Comparison of ENCODE assay signal across 22 cellular contexts in genomic region chr1:211559222-211560010, GRCh38. TPM values are rescaled to one million over a fixed set of nuclear protein-coding genes. Genes with fewer than 3 reads are reported as not detected.
DNase-seq lines count a peak whose midpoint lies in the region; ATAC-seq and TF ChIP-seq lines count a peak whose summit lies in the region.
"Had no signal": no experiment of that assay in that cellular context is flagged by ENCODE, and none has a peak within 500 bp of the region (broad histone marks: within the 10 kb centered on the region; RNA-seq: fewer than 3 reads in every experiment).

No MANE protein-coding gene starts in this region.

- POLR2A ChIA-PET in HEK293 (lab: Yijun Ruan, JAX): no interaction called here
- POLR2A ChIA-PET in activated CD8-positive, alpha-beta T cell treated with anti-CD3 and anti-CD28 coated beads, Interleukin-2, amount 10 ng/mL, durations not matched to agents 7 days and 5 days (lab: Charles Lee): no interaction called here

- H3K18ac ChIP-seq in trophoblast cell (ENCODE audit: low read length): no peak overlapping the region

- H3K4me3 Mint-ChIP-seq in activated CD8-positive, alpha-beta T cell treated with anti-CD3 and anti-CD28 coated beads, Interleukin-2, amount 10 ng/mL, durations not matched to agents 7 days and 5 days: no peak overlapping the region
- H3K4me3 Mint-ChIP-seq: CD4-positive, alpha-beta memory T cell had no signal

- H2BK12ac ChIP-seq in trophoblast cell (ENCODE audit: low read length): no peak overlapping the region

- H4K12ac ChIP-seq in trophoblast cell (ENCODE audit: low read depth, low read length): no peak overlapping the region

- H2AFZ ChIP-seq in hepatocyte: no peak overlapping the region
- H2AFZ ChIP-seq in trophoblast cell (ENCODE audit: insufficient read depth, low read length, poor library complexity): no peak overlapping the region

- H3K4me1 ChIP-seq in HEK293 (ENCODE audit: control insufficient read depth, insufficient read depth, low read length): no peaks in the 10 kb centered on the region
- no peaks in the 10 kb centered on the region for H3K4me1 ChIP-seq in hepatocyte (ENCODE audit: insufficient read depth)
- H3K4me1 ChIP-seq in trophoblast cell (ENCODE audit: control insufficient read depth in 1 of 2, insufficient read depth in 2 of 2, low read length in 2 of 2): no peaks in the 10 kb centered on the region
- H3K4me1 ChIP-seq: BLaER1, HAP-1 had no signal

- H3K36me3 ChIP-seq in HEK293 (ENCODE audit: control insufficient read depth in 2 of 2, insufficient read depth in 1 of 2, low read length in 2 of 2): no peaks in the 10 kb centered on the region
- no peaks in the 10 kb centered on the region for H3K36me3 ChIP-seq in hepatocyte (replicated peaks; ENCODE audit: insufficient read depth, low read depth)
- H3K36me3 ChIP-seq in trophoblast cell (ENCODE audit: control insufficient read depth in 1 of 2, insufficient read depth in 2 of 2, low read length in 2 of 2): no peaks in the 10 kb centered on the region
- H3K36me3 ChIP-seq: BLaER1, HAP-1 had no signal

- no peaks in the 10 kb centered on the region for H3K4me1 Mint-ChIP-seq in activated CD8-positive, alpha-beta T cell treated with anti-CD3 and anti-CD28 coated beads, Interleukin-2, amount 10 ng/mL, durations not matched to agents 7 days and 5 days (ENCODE audit: low read depth)
- H3K4me1 Mint-ChIP-seq: CD4-positive, alpha-beta memory T cell had no signal

- H3K27me3 ChIP-seq in hepatocyte (no peaks in the 10 kb centered on the region), trophoblast cell (ENCODE audit: insufficient read depth, low read length) (no peaks in the 10 kb centered on the region)
- H3K27me3 ChIP-seq: BLaER1 had no signal

- no peak overlapping the region for H2BK120ac ChIP-seq in trophoblast cell (ENCODE audit: insufficient read depth, low read length, poor library complexity)

- DNase-seq in amniotic epithelial cell (ENCODE audit: low read depth) (peak; percentile 50), hepatocyte (ENCODE audit: low spot score) (peak; percentile 42), trophoblast cell (peak; percentile 19 to 54), G401 (ENCODE audit: low spot score) (no peak), left ventricle myocardium superior (no peak)
- DNase-seq in activated CD8-positive, alpha-beta T cell treated with anti-CD3 and anti-CD28 coated beads, Interleukin-2, amount 10 ng/mL, durations not matched to agents 7 days and 5 days: no peak
- DNase-seq: CD4-positive, alpha-beta memory T cell; DMS153; NCI-H1417; NCI-H187; NCI-H2107; NCI-H226; NCI-H524; NCI-H82; OCI-M1; SHP77 had no signal

- no peak overlapping the region for H2BK5ac ChIP-seq in trophoblast cell (ENCODE audit: low read depth, low read length, poor library complexity)

- no peaks in the 10 kb centered on the region for H3K36me3 Mint-ChIP-seq in activated CD8-positive, alpha-beta T cell treated with anti-CD3 and anti-CD28 coated beads, Interleukin-2, amount 10 ng/mL, durations not matched to agents 7 days and 5 days (ENCODE audit: low read depth)
- H3K36me3 Mint-ChIP-seq: CD4-positive, alpha-beta memory T cell had no signal

- no peak for TF ChIP-seq CTCF in HEK293 (tag by site-specific recombination; IDR thresholded peaks at IDR 0.05)
- no peak for TF ChIP-seq CTCF in hepatocyte (IDR thresholded peaks at IDR 0.05; ENCODE audit: poor library complexity)

- H3K79me1 ChIP-seq in trophoblast cell (ENCODE audit: low read length): no peaks in the 10 kb centered on the region

- H3K27ac ChIP-seq in HEK293 (ENCODE audit: extremely low read depth, low read depth, low read length): no peak overlapping the region
- H3K27ac ChIP-seq in hepatocyte: peak overlapping the region; percentile 53
- no peak overlapping the region for H3K27ac ChIP-seq in trophoblast cell (ENCODE audit: low read depth, low read length)
- H3K27ac ChIP-seq: BLaER1, KMS-11, SK-N-MC had no signal

- H4K8ac ChIP-seq in trophoblast cell (ENCODE audit: low read depth, low read length): no peak overlapping the region

- no peak overlapping the region for H2AK5ac ChIP-seq in trophoblast cell (ENCODE audit: low read length)

- no peak overlapping the region for H3K23ac ChIP-seq in trophoblast cell (ENCODE audit: low read length)

- H3K14ac ChIP-seq in trophoblast cell (ENCODE audit: low read length): no peak overlapping the region

- WGBS in hepatocyte (ENCODE audit: low lambda C conversion rate, missing lambda C conversion rate): 60% methylated on average over 9 of the region's 9 CpGs
- WGBS in trophoblast cell (ENCODE audit: extremely low coverage, insufficient coverage, insufficient read length): no CpG with 5 or more reads among the region's 9 CpGs

- H3K79me2 ChIP-seq in hepatocyte: no peaks in the 10 kb centered on the region
- no peaks in the 10 kb centered on the region for H3K79me2 ChIP-seq in trophoblast cell (ENCODE audit: control insufficient read depth, insufficient read depth, low read length, poor library complexity)

- no peak overlapping the region for H3K4ac ChIP-seq in trophoblast cell (ENCODE audit: low read depth, low read length)

- intact Hi-C loops in left ventricle myocardium superior (cut with micrococcal nuclease): no loop called here

- H3K4me3 ChIP-seq in HEK293 (ENCODE audit: low read depth, low read length) (no peak overlapping the region), hepatocyte (no peak overlapping the region), trophoblast cell (ENCODE audit: low read depth, low read length) (no peak overlapping the region)
- H3K4me3 ChIP-seq: BLaER1, HAP-1, SK-N-MC had no signal

- CTCF ChIA-PET in HEK293 (lab: Yijun Ruan, JAX): interaction anchor here (0.6 to 0.7 kb wide), 3 partner anchors 25 to 96 kb away, joined by 3 to 5 read pairs (median 3); no protein-coding TSS in a partner anchor
- CTCF ChIA-PET in activated CD8-positive, alpha-beta T cell treated with anti-CD3 and anti-CD28 coated beads, Interleukin-2, amount 10 ng/mL, durations not matched to agents 7 days and 5 days (lab: Charles Lee): no interaction called here

- H3K9me3 ChIP-seq in HEK293 (ENCODE audit: control insufficient read depth, insufficient read depth, low read depth, low read length): no peaks in the 10 kb centered on the region
- H3K9me3 ChIP-seq in hepatocyte (ENCODE audit: low read depth): no peaks in the 10 kb centered on the region
- H3K9me3 ChIP-seq in trophoblast cell (ENCODE audit: insufficient read depth, low read depth, low read length): no peaks in the 10 kb centered on the region
- H3K9me3 ChIP-seq: BLaER1, HAP-1 had no signal

- no peak overlapping the region for H3K27ac Mint-ChIP-seq in activated CD8-positive, alpha-beta T cell treated with anti-CD3 and anti-CD28 coated beads, Interleukin-2, amount 10 ng/mL, durations not matched to agents 7 days and 5 days

- H3K9me2 ChIP-seq in hepatocyte (replicated peaks; ENCODE audit: insufficient read depth): no peaks in the 10 kb centered on the region

- no peaks in the 10 kb centered on the region for H4K20me1 ChIP-seq in hepatocyte (ENCODE audit: insufficient read depth, poor library complexity, severe bottlenecking)
- H4K20me1 ChIP-seq: BLaER1 had no signal

- H3K27me3 Mint-ChIP-seq in activated CD8-positive, alpha-beta T cell treated with anti-CD3 and anti-CD28 coated beads, Interleukin-2, amount 10 ng/mL, durations not matched to agents 7 days and 5 days (ENCODE audit: low read depth): peaks cover 9% of the 10 kb centered on the region

- H3K9ac ChIP-seq in trophoblast cell (ENCODE audit: low read length): no peak overlapping the region
- H3K9ac ChIP-seq: BLaER1, KMS-11 had no signal

- H3K9me3 Mint-ChIP-seq in activated CD8-positive, alpha-beta T cell treated with anti-CD3 and anti-CD28 coated beads, Interleukin-2, amount 10 ng/mL, durations not matched to agents 7 days and 5 days (ENCODE audit: insufficient read depth): no peaks in the 10 kb centered on the region
- H3K9me3 Mint-ChIP-seq: CD4-positive, alpha-beta memory T cell had no signal

- ATAC-seq in activated CD8-positive, alpha-beta T cell treated with anti-CD3 and anti-CD28 coated beads, Interleukin-2, amount 10 ng/mL, durations not matched to agents 7 days and 5 days: no peak
- no peak for ATAC-seq in GM19023 (IDR thresholded peaks at IDR 0.05; ENCODE audit: unreplicated experiment)
- no peak for ATAC-seq in left ventricle myocardium superior

- no peak overlapping the region for H4K91ac ChIP-seq in trophoblast cell (ENCODE audit: low read depth, low read length)

- in situ Hi-C loops in G401 (cut with HindIII; ENCODE audit: low sequenced_read_pairs): no loop called here

- H3K4me2 ChIP-seq in hepatocyte (peak overlapping the region; percentile 19), trophoblast cell (ENCODE audit: low read length) (no peak overlapping the region)
- H3K4me2 ChIP-seq: BLaER1, KMS-11 had no signal

TF ChIP-seq in HEK293, 187 proteins besides CTCF, POLR2A, EP300 and RAD21:
- TF ChIP-seq ZNF629 (tag by site-specific recombination; IDR thresholded peaks at IDR 0.05): no peak
- no peak for TF ChIP-seq ZFP69B (tag by site-specific recombination; IDR thresholded peaks at IDR 0.05)
- TF ChIP-seq MYNN (tag by site-specific recombination; IDR thresholded peaks at IDR 0.05; ENCODE audit: borderline replicate concordance): no peak
- no peak for TF ChIP-seq ZBTB6 (tag by site-specific recombination; IDR thresholded peaks at IDR 0.05)
- TF ChIP-seq ZNF433 (tag by site-specific recombination; IDR thresholded peaks at IDR 0.05; ENCODE audit: low read depth): no peak
- TF ChIP-seq ZNF155 (tag by site-specific recombination; IDR thresholded peaks at IDR 0.05): no peak
- no peak for TF ChIP-seq ZNF549 (tag by site-specific recombination; IDR thresholded peaks at IDR 0.05)
- 0 out of 2 replicates have a peak, but pooled peaks have one; percentile 28 for TF ChIP-seq ZNF341 (tag by site-specific recombination; IDR thresholded peaks at IDR 0.05; ENCODE audit: low read depth)

RNA-seq across cellular contexts. Expression of gene SLC30A1, which starts 19.5 kb away (rescaled TPM):
- total RNA-seq in hepatocyte (84.7 and 87.2 TPM in 2 replicates), left ventricle myocardium superior (11.5 TPM)
- polyA plus RNA-seq in hepatocyte: 23.1 and 31.3 TPM in 2 replicates
- 33.1 and 36.2 TPM in 2 replicates for polyA plus RNA-seq in trophoblast cell (2013)
- 10 to 100 TPM; 14.5 to 15.6 TPM for total RNA-seq in activated CD8-positive, alpha-beta T cell treated with anti-CD3 and anti-CD28 coated beads, Interleukin-2, amount 10 ng/mL, durations not matched to agents 7 days and 5 days
- 14.3 and 16.6 TPM in 2 replicates for total RNA-seq in G401 (2014; rRNA removed; shearing (Covaris generic))

Comparison
In these comparisons a context has a peak if more than half of its experiments do, and no peak if none do; other contexts are left out.
1. DNase-seq: peak in amniotic epithelial cell (single experiment), hepatocyte (single experiment) and trophoblast cell (2 of 2); none in activated CD8-positive, alpha-beta T cell treated with anti-CD3 and anti-CD28 coated beads, Interleukin-2, amount 10 ng/mL, durations not matched to agents 7 days and 5 days (single experiment), G401 (single experiment) and left ventricle myocardium superior (single experiment).